ENCODE assay signal across 22 cellular contexts in the genomic region with DNA sequence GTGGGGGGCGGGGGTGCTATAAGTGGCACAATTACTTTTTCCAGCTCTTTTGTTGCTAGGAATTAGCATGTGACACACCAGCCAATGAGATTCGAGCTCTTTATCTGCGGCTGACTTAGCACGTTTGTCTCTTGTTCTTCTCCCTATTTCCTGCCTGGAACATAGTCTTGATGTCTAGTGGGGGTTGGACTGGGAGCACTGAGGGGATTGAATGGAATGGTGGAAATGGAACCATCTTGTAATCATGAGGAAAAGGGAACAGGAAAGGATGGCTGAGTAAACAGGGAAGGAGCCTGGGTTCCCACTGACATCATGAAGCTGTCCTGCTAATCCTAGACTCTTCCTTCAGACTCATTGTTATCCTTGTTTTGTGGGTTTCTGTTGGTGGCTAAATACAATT.
"Had no signal": no experiment of that assay in that cellular context is flagged by ENCODE, and none has a peak within 500 bp of the region (broad histone marks: within the 10 kb centered on the region; RNA-seq: fewer than 3 reads in every experiment).

No MANE protein-coding gene starts in this region.

- H3K27ac Mint-ChIP-seq: activated naive CD4-positive, alpha-beta T cell treated with anti-CD3 and anti-CD28 coated beads, Interleukin-2, amount 50 U/mL, for 24 hours; dendritic cell treated with granulocyte-macrophage colony-stimulating factor and Interleukin-4, amounts not matched to agents 40 ng/mL and 50 ng/mL, for 4 days; stimulated activated effector memory CD8-positive, alpha-beta T cell treated with anti-CD3 and anti-CD28 coated beads, Interleukin-12 subunit alpha, Interleukin-12 subunit beta, amount 100 ng/mL, for 72 hours; T-helper 2 cell treated with Interferon-gamma antibody and Interleukin-4, amounts not matched to agents 5 μg/mL and 100 μg/mL, for 36 hours had no signal

- H3K9me3 Mint-ChIP-seq: activated naive CD4-positive, alpha-beta T cell treated with anti-CD3 and anti-CD28 coated beads, Interleukin-2, amount 50 U/mL, for 24 hours had no signal

- H3K27me3 Mint-ChIP-seq: activated naive CD4-positive, alpha-beta T cell treated with anti-CD3 and anti-CD28 coated beads, Interleukin-2, amount 50 U/mL, for 24 hours; dendritic cell treated with granulocyte-macrophage colony-stimulating factor and Interleukin-4, amounts not matched to agents 40 ng/mL and 50 ng/mL, for 4 days had no signal

- H3K4me2 ChIP-seq: hepatocyte had no signal

- H3K4me3 Mint-ChIP-seq: activated naive CD4-positive, alpha-beta T cell treated with anti-CD3 and anti-CD28 coated beads, Interleukin-2, amount 50 U/mL, for 24 hours; dendritic cell treated with granulocyte-macrophage colony-stimulating factor and Interleukin-4, amounts not matched to agents 40 ng/mL and 50 ng/mL, for 4 days; stimulated activated effector memory CD8-positive, alpha-beta T cell treated with anti-CD3 and anti-CD28 coated beads, Interleukin-12 subunit alpha, Interleukin-12 subunit beta, amount 100 ng/mL, for 72 hours; T-helper 2 cell treated with Interferon-gamma antibody and Interleukin-4, amounts not matched to agents 5 μg/mL and 100 μg/mL, for 36 hours had no signal

- H3K9ac ChIP-seq: parathyroid adenoma had no signal

- H3K9me3 ChIP-seq: esophagus squamous epithelium, neutrophil, stomach, vagina had no signal

- H3K36me3 ChIP-seq: esophagus squamous epithelium, neutrophil, stomach, vagina had no signal

- H3K27me3 ChIP-seq: esophagus squamous epithelium, foreskin keratinocyte, hepatocyte, neutrophil, stomach, vagina had no signal

- H3K4me3 ChIP-seq: esophagus squamous epithelium, hepatocyte, lung, stomach, vagina had no signal

- H3K27ac ChIP-seq: esophagus squamous epithelium, foreskin keratinocyte, hepatocyte, neutrophil, parathyroid adenoma, stomach, vagina had no signal

- H3K4me1 ChIP-seq: esophagus squamous epithelium, foreskin keratinocyte, parathyroid adenoma, stomach, vagina had no signal

- H3K36me3 Mint-ChIP-seq: activated naive CD4-positive, alpha-beta T cell treated with anti-CD3 and anti-CD28 coated beads, Interleukin-2, amount 50 U/mL, for 24 hours; stimulated activated effector memory CD8-positive, alpha-beta T cell treated with anti-CD3 and anti-CD28 coated beads, Interleukin-12 subunit alpha, Interleukin-12 subunit beta, amount 100 ng/mL, for 72 hours had no signal

- H3K79me2 ChIP-seq: hepatocyte, parathyroid adenoma had no signal

- DNase-seq: activated CD4-positive, alpha-beta T cell treated with anti-CD3 and anti-CD28 coated beads for 48 hours; activated CD8-positive, alpha-beta memory T cell treated with anti-CD3 and anti-CD28 coated beads, Interleukin-2, amount 50 U/mL, for 4 hours; activated gamma-delta T cell; activated T-cell treated with anti-CD3 and anti-CD28 coated beads, Interleukin-2, amount 50 U/mL, for 48 hours; effector memory CD4-positive, alpha-beta T cell; esophagus squamous epithelium; foreskin keratinocyte; islet precursor cell; stimulated activated CD4-positive, alpha-beta T cell treated with anti-CD3 and anti-CD28 coated beads, Interleukin-4, amount 100 ng/mL, for 24 hours; stomach; trophoblast cell had no signal

- ATAC-seq: foreskin keratinocyte; left lobe of liver; sciatic nerve; stimulated activated effector memory CD8-positive, alpha-beta T cell treated with anti-CD3 and anti-CD28 coated beads, Interleukin-12 subunit alpha, Interleukin-12 subunit beta, amount 100 ng/mL, for 72 hours had no signal

- H3K4me1 Mint-ChIP-seq: activated naive CD4-positive, alpha-beta T cell treated with anti-CD3 and anti-CD28 coated beads, Interleukin-2, amount 50 U/mL, for 24 hours had no signal

- H2AFZ ChIP-seq: hepatocyte, parathyroid adenoma had no signal
